ENCODE assay signal across 2 cellular contexts in genomic region chr15:28121577-28121976, GRCh38. TPM values are rescaled to one million over a fixed set of nuclear protein-coding genes. Genes with fewer than 3 reads are reported as not detected.
"Had no signal": no experiment of that assay in that cellular context is flagged by ENCODE, and none has a peak within 500 bp of the region (broad histone marks: within the 10 kb centered on the region; RNA-seq: fewer than 3 reads in every experiment).

No MANE protein-coding gene starts in this region.

RNA-seq across cellular contexts. Expression of gene OCA2, which starts 22.5 kb away (rescaled TPM):
- total RNA-seq: HFFc6, HT1080 had no signal
